13 cellular contexts compared by ENCODE assay signal in the genomic region with DNA sequence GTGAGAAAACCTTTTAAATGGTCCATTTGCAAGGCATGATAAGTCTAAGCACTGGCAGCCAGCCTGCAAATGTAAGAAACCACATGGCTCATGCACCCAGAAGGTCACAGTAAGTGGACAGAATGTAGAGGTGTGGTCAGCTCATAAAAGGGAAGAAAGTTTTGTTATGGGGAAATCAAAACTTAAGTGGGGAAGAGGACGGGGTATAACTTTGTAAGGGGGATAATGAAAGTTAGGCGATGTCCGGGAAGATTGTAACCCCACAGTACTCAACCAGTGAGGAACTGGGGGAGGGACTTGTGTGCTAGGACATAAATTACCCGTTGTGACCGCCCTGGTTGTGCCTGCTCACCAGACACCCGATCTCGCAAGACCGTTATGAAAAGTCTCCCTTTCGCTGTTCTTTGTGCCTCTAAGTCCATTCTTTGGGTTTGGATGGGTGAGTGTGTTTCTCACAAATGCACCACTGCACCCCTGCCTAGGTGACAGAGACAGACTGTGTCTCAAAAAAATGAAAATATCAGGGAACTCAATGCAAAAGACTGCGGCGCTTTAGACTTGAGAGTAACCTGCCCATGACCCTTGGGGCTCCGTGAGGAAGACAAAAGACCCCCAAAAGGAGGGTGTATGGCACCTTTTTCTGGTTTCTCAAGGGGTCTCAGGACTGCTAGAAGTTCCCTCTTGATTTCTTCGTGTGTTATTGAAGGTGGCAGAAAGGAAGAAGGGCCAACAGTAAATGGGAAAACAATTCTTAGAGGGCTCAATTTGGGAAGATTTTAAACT. TPM values are rescaled to one million over a fixed set of nuclear protein-coding genes. Genes with fewer than 3 reads are reported as not detected.
DNase-seq lines count a peak whose midpoint lies in the region; ATAC-seq and TF ChIP-seq lines count a peak whose summit lies in the region.
"Had no signal": no experiment of that assay in that cellular context is flagged by ENCODE, and none has a peak within 500 bp of the region (broad histone marks: within the 10 kb centered on the region; RNA-seq: fewer than 3 reads in every experiment).

No MANE protein-coding gene starts in this region.

- no peaks in the 10 kb centered on the region for H3K36me3 Mint-ChIP-seq in natural killer cell

- no peak overlapping the region for H3K4me3 Mint-ChIP-seq in natural killer cell
- H3K4me3 Mint-ChIP-seq: T-cell had no signal

- CTCF ChIA-PET in PC-9 (lab: Charles Lee) = no interaction called here

- H3K27ac Mint-ChIP-seq in natural killer cell = peak overlapping the region in 1 of 2 donors; percentile 17

- no peaks in the 10 kb centered on the region for H3K79me2 ChIP-seq in PC-9 (ENCODE audit: low read depth)

- no peak overlapping the region for H3K9ac ChIP-seq in duodenal mucosa (ENCODE audit: low read depth in 1 of 2, low read length in 2 of 2)
- H3K9ac ChIP-seq: KMS-11 had no signal

- H3K9me3 Mint-ChIP-seq in natural killer cell = no peaks in the 10 kb centered on the region

- POLR2A ChIA-PET in PC-9 (lab: Charles Lee; ENCODE audit: unreplicated experiment) = no interaction called here

- in situ Hi-C loops in transverse colon (cut with MboI; ENCODE audit: low pct_ligation_motif_present in 1 of 4, low pct_unique_long_range_greater_than_20kb in 1 of 4, low sequenced_read_pairs in 3 of 4) = no loop called here

- H3K4me1 Mint-ChIP-seq in natural killer cell = no peaks in the 10 kb centered on the region

- H3K36me3 ChIP-seq in duodenal mucosa (ENCODE audit: control insufficient read depth in 1 of 2, insufficient read depth in 2 of 2, low read length in 2 of 2) (no peaks in the 10 kb centered on the region), transverse colon (no peaks in the 10 kb centered on the region), PC-9 (ENCODE audit: low read depth) (no peaks in the 10 kb centered on the region)

- WGBS in transverse colon (ENCODE audit: low coverage in 1 of 2), 2 donors = 58 to 71% methylated on average over 7 to 13 of the region's 13 CpGs

- no peaks in the 10 kb centered on the region for H3K9me2 ChIP-seq in PC-9 (ENCODE audit: insufficient read depth)

- no peaks in the 10 kb centered on the region for H3K9me3 ChIP-seq in duodenal mucosa (ENCODE audit: control insufficient read depth in 1 of 2, low read length in 2 of 2)
- H3K9me3 ChIP-seq in transverse colon = no peaks in the 10 kb centered on the region
- no peaks in the 10 kb centered on the region for H3K9me3 ChIP-seq in PC-9 (ENCODE audit: insufficient read depth, low read depth)

- H3K4me3 ChIP-seq in duodenal mucosa (ENCODE audit: low read depth in 1 of 2, low read length in 2 of 2) (peak overlapping the region in 1 of 2 donors; percentile 40), transverse colon (peak overlapping the region in 1 of 4 donors; percentile 12), PC-9 (no peak overlapping the region)

- peak in 2 of 3 donors; percentile 20 to 54 for ATAC-seq in natural killer cell
- ATAC-seq: T-cell had no signal

- no peak for TF ChIP-seq EP300 in transverse colon (IDR thresholded peaks at IDR 0.05; ENCODE audit: low read depth)

- TF ChIP-seq POLR2A in transverse colon (IDR thresholded peaks at IDR 0.05) = peak; percentile 24

- intact Hi-C loops in natural killer cell (cut with micrococcal nuclease) = no loop called here
- intact Hi-C loops in transverse colon (cut with DNase I; ENCODE audit: low total_unique reads) = no loop called here
- intact Hi-C loops in PC-9 (cut with micrococcal nuclease; ENCODE audit: unreplicated experiment) = no loop called here

- peaks cover 14 to 28% of the 10 kb centered on the region in 2 donors for H3K27me3 Mint-ChIP-seq in natural killer cell (ENCODE audit: low read depth in 2 of 2)

- no TSS peak for BruUV-seq in PC-9 (replicated peaks; lab: Mats Ljungman, UMichigan)

- H2AFZ ChIP-seq in PC-9 = no peak overlapping the region

- TF ChIP-seq CTCF in natural killer cell (IDR thresholded peaks at IDR 0.05) (no peak), transverse colon (IDR thresholded peaks at IDR 0.05) (no peak), PC-9 (conservative IDR thresholded peaks at IDR 0.05) (no peak)

- DNase-seq in SIG-M5 treated with dmso at 0.1 percent for 504 hours (lab: John Stamatoyannopoulos, UW; ENCODE audit: unreplicated experiment) (peak; percentile 42), SIG-M5 (lab: John Stamatoyannopoulos, UW) (no peak), natural killer cell (no peak), transverse colon (no peak), dermis blood vessel endothelial cell (no peak), PC-9 (no peak)
- DNase-seq in activated CD4-positive, CD25-positive, alpha-beta regulatory T cell treated with anti-CD3 and anti-CD28 coated beads, Interleukin-2, amount 50 U/mL, for 72 hours = no peak
- DNase-seq: NCI-H524 treated with DMSO at 0.1 percent for 48 hours, small intestine, T-cell had no signal

- H4K20me1 ChIP-seq in PC-9 (ENCODE audit: insufficient read depth) = no peaks in the 10 kb centered on the region

- no peaks in the 10 kb centered on the region for H3K27me3 ChIP-seq in duodenal mucosa (ENCODE audit: control insufficient read depth in 1 of 2, insufficient read depth in 2 of 2, low read length in 2 of 2)
- H3K27me3 ChIP-seq in transverse colon = peaks cover 10% of the 10 kb centered on the region
- no peaks in the 10 kb centered on the region for H3K27me3 ChIP-seq in PC-9 (ENCODE audit: insufficient read depth, low read depth)

- H3F3A ChIP-seq in PC-9 (ENCODE audit: insufficient read depth, low read depth) = no peaks in the 10 kb centered on the region

- peaks cover 0 to 6% of the 10 kb centered on the region in 2 donors for H3K4me1 ChIP-seq in duodenal mucosa (ENCODE audit: control insufficient read depth in 1 of 2, insufficient read depth in 2 of 2, low read length in 2 of 2)
- H3K4me1 ChIP-seq in transverse colon = peaks cover 0 to 26% (median 6%) of the 10 kb centered on the region in 4 donors
- H3K4me1 ChIP-seq in PC-9 (replicated peaks; ENCODE audit: insufficient read depth) = no peaks in the 10 kb centered on the region

- H3K4me2 ChIP-seq in PC-9 = no peak overlapping the region
- H3K4me2 ChIP-seq: KMS-11 had no signal

- H3K27ac ChIP-seq in duodenal mucosa (ENCODE audit: low read depth, low read length) (peak overlapping the region; percentile 30), transverse colon (peak overlapping the region; percentile 45 to 74 (median 69)), PC-9 (no peak overlapping the region)
- H3K27ac ChIP-seq: 22Rv1, KMS-11 had no signal

RNA-seq across cellular contexts. Expression of a gene that starts 28.6 kb away (rescaled TPM):
- total RNA-seq in natural killer cell (10 to 100 TPM; 25.6 to 33.0 (median 27.9) TPM), transverse colon (10 to 100 TPM; 12.4 to 35.8 (median 28.7) TPM), dermis blood vessel endothelial cell (27.7 and 32.3 TPM in 2 replicates), PC-9 (2021) (37.6 and 56.8 TPM in 2 replicates)

RNA-seq across cellular contexts. Expression of a gene that starts 55.7 kb away (rescaled TPM):
- total RNA-seq in natural killer cell (10 to 100 TPM; 11.3 to 34.1 (median 11.7) TPM), transverse colon (1 to 10 TPM in 1 of 4 donors, under 1 TPM in 2, not detected in 1; 0.75 to 1.7 (median 0.82) TPM), dermis blood vessel endothelial cell (not detected in 2 replicates), PC-9 (2021) (0.30 TPM in 1 of 2 replicates, not detected in the other)
